Comparison of ENCODE assay signal across 7 cellular contexts in the genomic region with DNA sequence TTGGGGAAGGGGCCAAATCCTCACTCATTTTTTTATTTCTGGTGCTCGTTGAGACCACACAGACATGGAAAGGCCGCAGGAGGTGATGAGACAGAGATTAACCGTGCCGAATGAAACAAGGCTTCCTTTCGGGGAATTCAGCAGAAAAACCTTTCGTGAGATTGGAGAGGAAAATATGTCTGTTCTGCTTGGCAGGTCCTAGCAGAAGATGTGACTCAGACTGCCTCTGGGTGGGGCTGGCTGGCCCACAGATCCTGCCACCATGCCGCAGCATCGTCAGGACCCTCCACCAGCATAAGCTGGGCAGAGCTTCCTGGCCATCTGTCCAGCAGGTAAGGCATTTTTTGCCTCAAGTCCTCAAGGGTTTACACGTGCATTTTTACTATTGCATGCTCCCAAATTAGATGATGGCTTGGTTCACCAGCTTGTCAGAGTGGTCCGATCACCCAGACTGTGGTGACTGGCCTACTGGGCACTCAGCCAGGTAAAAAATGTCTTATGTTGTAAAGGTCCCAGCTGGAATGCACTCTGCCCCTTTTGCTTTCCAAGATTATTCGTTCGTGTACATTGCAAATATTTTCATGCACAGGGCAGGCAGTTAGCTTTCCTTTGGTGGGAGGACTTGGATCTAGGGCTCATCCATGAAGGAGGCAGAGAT. TPM values are rescaled to one million over a fixed set of nuclear protein-coding genes. Genes with fewer than 3 reads are reported as not detected.
A peak's percentile ranks its signal among the peaks of the same experiment; 100 is the strongest.
DNase-seq lines count a peak whose midpoint lies in the region; ATAC-seq and TF ChIP-seq lines count a peak whose summit lies in the region.

No MANE protein-coding gene starts in this region.

- no peaks in the 10 kb centered on the region for H3K27me3 ChIP-seq in adipocyte (replicated peaks; ENCODE audit: control insufficient read depth, insufficient read depth, low read length)
- no peaks in the 10 kb centered on the region for H3K27me3 ChIP-seq in iPS-20b (ENCODE audit: insufficient read depth, low read length)

- peaks cover 36% of the 10 kb centered on the region for H3K4me1 ChIP-seq in adipocyte (ENCODE audit: control insufficient read depth, insufficient read depth, low read length)
- H3K4me1 ChIP-seq in iPS-20b (ENCODE audit: insufficient read depth, low read length) = peaks cover 10% of the 10 kb centered on the region

- peak; percentile 45 for TF ChIP-seq CTCF in GM12872 (IDR thresholded peaks at IDR 0.05; ENCODE audit: insufficient read depth, low read depth, low read length)

- DNase-seq in SK-MEL-5 (ENCODE audit: low read depth, low spot score) = peak; percentile 39
- peak; percentile 91 for DNase-seq in adipocyte (ENCODE audit: low read depth)
- DNase-seq in stimulated activated CD4-positive, alpha-beta T cell treated with anti-CD3 and anti-CD28 coated beads, Interleukin-12 subunit alpha, Interleukin-12 subunit beta, amount 100 ng/mL, for 24 hours (ENCODE audit: low read depth in 2 of 2) = peak; percentile 49 to 63

- peak overlapping the region; percentile 94 for H3K9ac ChIP-seq in adipocyte (ENCODE audit: low read length)
- peak overlapping the region; percentile 96; the same call in 1 of the 2 replicates for H3K9ac ChIP-seq in iPS-20b (ENCODE audit: low read depth, low read length)

- H3K27ac ChIP-seq in iPS-20b (ENCODE audit: low read length) = no peak overlapping the region

- H3K4me3 ChIP-seq in adipocyte (ENCODE audit: low read length) (peak overlapping the region; percentile 89), iPS-20b (ENCODE audit: low read length) (peak overlapping the region; percentile 88)

- H3K36me3 ChIP-seq in adipocyte (ENCODE audit: control insufficient read depth, insufficient read depth, low read length, severe bottlenecking) (peaks cover 5% of the 10 kb centered on the region), iPS-20b (ENCODE audit: insufficient read depth, low read depth, low read length) (peaks cover 21% of the 10 kb centered on the region)

- ATAC-seq in HG03045 (IDR thresholded peaks at IDR 0.05; ENCODE audit: unreplicated experiment) = peak; percentile 33
- ATAC-seq in GM19455 (IDR thresholded peaks at IDR 0.05; ENCODE audit: unreplicated experiment) = no peak

- in situ Hi-C loops in SK-MEL-5 (cut with HindIII; ENCODE audit: low pct_unique_long_range_greater_than_20kb, low sequenced_read_pairs) = no loop called here

- H3K9me3 ChIP-seq in adipocyte (ENCODE audit: control insufficient read depth, low read length) (no peaks in the 10 kb centered on the region), iPS-20b (ENCODE audit: insufficient read depth, low read depth, low read length) (no peaks in the 10 kb centered on the region)

RNA-seq across cellular contexts. Expression of gene DDB2, which starts 1.5 kb away (rescaled TPM):
- total RNA-seq in SK-MEL-5 (2014; rRNA removed; shearing (Covaris generic)) = 56.7 and 62.4 TPM in 2 replicates
- polyA plus RNA-seq in SK-MEL-5 (2015; cell fraction: cytosol; rRNA removed) = 51.3 and 52.7 TPM in 2 replicates
- polyA plus RNA-seq in SK-MEL-5 (2015; cell fraction: nucleus; rRNA removed) = 228 and 248 TPM in 2 replicates

RNA-seq across cellular contexts. Expression of gene PACSIN3, which starts 30.0 kb away (rescaled TPM):
- 33.7 and 36.3 TPM in 2 replicates for total RNA-seq in SK-MEL-5 (2014; rRNA removed; shearing (Covaris generic))
- 36.3 and 38.0 TPM in 2 replicates for polyA plus RNA-seq in SK-MEL-5 (2015; cell fraction: cytosol; rRNA removed)
- polyA plus RNA-seq in SK-MEL-5 (2015; cell fraction: nucleus; rRNA removed) = 39.0 and 43.5 TPM in 2 replicates

RNA-seq across cellular contexts. Expression of gene ACP2, which starts 32.3 kb away (rescaled TPM):
- total RNA-seq in SK-MEL-5 (2014; rRNA removed; shearing (Covaris generic)) = 38.8 and 44.8 TPM in 2 replicates
- polyA plus RNA-seq in SK-MEL-5 (2015; cell fraction: cytosol; rRNA removed) = 87.9 and 106 TPM in 2 replicates
- polyA plus RNA-seq in SK-MEL-5 (2015; cell fraction: nucleus; rRNA removed) = 54.4 and 54.6 TPM in 2 replicates

RNA-seq across cellular contexts. Expression of gene ARFGAP2, which starts 39.6 kb away (rescaled TPM):
- total RNA-seq in SK-MEL-5 (2014; rRNA removed; shearing (Covaris generic)) = 61.7 and 62.9 TPM in 2 replicates
- 72.4 and 84.8 TPM in 2 replicates for polyA plus RNA-seq in SK-MEL-5 (2015; cell fraction: cytosol; rRNA removed)
- 120 and 134 TPM in 2 replicates for polyA plus RNA-seq in SK-MEL-5 (2015; cell fraction: nucleus; rRNA removed)

RNA-seq across cellular contexts. Expression of gene NR1H3, which starts 41.5 kb away (rescaled TPM):
- total RNA-seq in SK-MEL-5 (2014; rRNA removed; shearing (Covaris generic)) = 6.7 and 7.4 TPM in 2 replicates
- 5.6 and 6.5 TPM in 2 replicates for polyA plus RNA-seq in SK-MEL-5 (2015; cell fraction: cytosol; rRNA removed)
- 23.9 and 42.9 TPM in 2 replicates for polyA plus RNA-seq in SK-MEL-5 (2015; cell fraction: nucleus; rRNA removed)

Comparison
In these comparisons a context has a peak if more than half of its experiments do, and no peak if none do; other contexts are left out.
1. DNase-seq: peak in every context shown above with its lines; median percentile 91 in adipocyte; 56 in stimulated activated CD4-positive, alpha-beta T cell treated with anti-CD3 and anti-CD28 coated beads, Interleukin-12 subunit alpha, Interleukin-12 subunit beta, amount 100 ng/mL, for 24 hours; 39 in SK-MEL-5.